8 cellular contexts compared by ENCODE assay signal in the genomic region with DNA sequence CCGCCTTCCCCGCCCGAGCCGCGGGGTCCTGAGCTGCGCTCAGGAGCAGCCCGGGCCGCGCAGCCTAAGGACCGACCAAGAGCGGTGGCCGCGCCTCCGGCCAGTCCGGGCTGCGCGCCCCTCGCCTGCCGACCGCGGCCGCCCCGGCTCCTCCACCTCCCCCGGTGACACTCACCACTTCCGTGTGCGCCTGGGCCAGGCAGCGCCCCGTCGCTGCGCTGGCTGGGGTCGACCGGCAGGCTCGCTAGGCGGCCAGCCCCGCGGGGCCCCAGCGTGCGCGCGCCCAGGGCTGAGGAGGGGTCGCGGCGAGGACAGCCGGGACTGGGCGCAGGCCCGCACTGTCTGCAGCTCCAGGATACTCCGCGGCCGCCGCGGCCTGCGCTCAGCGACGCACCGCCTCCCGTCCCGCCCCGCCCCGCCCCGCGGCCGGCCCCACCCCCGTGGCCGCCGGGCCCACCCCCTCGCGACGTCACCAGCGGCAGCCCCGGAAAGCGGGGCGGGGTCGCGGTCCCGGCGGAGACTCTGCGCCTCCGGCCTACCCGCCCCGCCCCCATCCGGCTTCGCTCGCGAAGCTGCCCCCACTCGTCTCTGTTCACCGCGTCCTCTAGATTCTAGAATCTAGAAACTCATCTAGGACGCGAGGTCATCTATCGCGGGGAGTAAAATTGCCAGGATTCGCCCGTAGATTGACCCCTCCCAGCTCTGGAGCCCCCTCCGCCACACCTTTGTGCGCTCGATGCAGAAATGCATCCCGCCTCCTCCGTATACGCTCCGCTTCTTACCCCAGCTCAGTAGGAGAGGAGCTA. TPM values are rescaled to one million over a fixed set of nuclear protein-coding genes. Genes with fewer than 3 reads are reported as not detected.
DNase-seq lines count a peak whose midpoint lies in the region; ATAC-seq, FAIRE-seq and TF ChIP-seq lines count a peak whose summit lies in the region.

A gene (minus strand): TSS at position 392 of the 806 bp plus-strand sequence. CDS start 80,285 bp downstream, outside the sequence.

- DNase-seq in D721Med (ENCODE audit: insufficient read length, low spot score): peak; percentile 74
- peak in 64 of 76 experiments; percentile 16 to 82 (median 62) for DNase-seq in HUDEP-2 (lab: John Stamatoyannopoulos, UW; ENCODE audit: unreplicated experiment in 76 of 76)
- DNase-seq in activated T-cell treated with anti-CD3 and anti-CD28 coated beads for 4 hours: peak; percentile 84
- DNase-seq in epithelial cell of proximal tubule (ENCODE audit: low read depth): no peak
- DNase-seq in stimulated activated CD8-positive, alpha-beta memory T cell treated with anti-CD3 and anti-CD28 coated beads, Interleukin-4, amount 100 ng/mL, for 4 hours (ENCODE audit: low read depth in 2 of 2, low spot score in 1 of 2): peak; percentile 78 to 81

- H3K9ac ChIP-seq in OCI-LY3 (ENCODE audit: low read length) (peak within 1 kb of the TSS; percentile 81), mucosa of rectum (ENCODE audit: low read depth in 1 of 2, low read length in 2 of 2) (peak within 1 kb of the TSS; percentile 91 to 97)

- H3K27ac ChIP-seq in OCI-LY3 (ENCODE audit: low read length) (peak within 1 kb of the TSS; percentile 99), mucosa of rectum (ENCODE audit: low read depth in 2 of 2, low read length in 2 of 2) (peak within 1 kb of the TSS; percentile 93 to 95)

- peak within 1 kb of the TSS; percentile 73 for H2AFZ ChIP-seq in OCI-LY3 (ENCODE audit: low read depth, low read length)

- peaks cover 49% of the 10 kb centered on the region for H3K79me2 ChIP-seq in OCI-LY3 (ENCODE audit: low read length)

- H3K27me3 ChIP-seq in OCI-LY3 (ENCODE audit: low read depth, low read length) (peaks cover 3% of the 10 kb centered on the region), mucosa of rectum (ENCODE audit: control insufficient read depth in 2 of 2, insufficient read depth in 2 of 2, low read length in 2 of 2) (no peaks in the 10 kb centered on the region)

- no peak for FAIRE-seq in D721Med (lab: Jason Lieb, UNC)

- TF ChIP-seq CTCF in D721Med (IDR thresholded peaks at IDR 0.05; ENCODE audit: insufficient read depth, missing control alignments): no peak
- no peak for TF ChIP-seq CTCF in OCI-LY3 (IDR thresholded peaks at IDR 0.05; ENCODE audit: low read depth, low read length)
- no peak for TF ChIP-seq CTCF in epithelial cell of proximal tubule (conservative IDR thresholded peaks at IDR 0.05; ENCODE audit: low read depth, low read length)

- peak within 1 kb of the TSS; percentile 87 for H3K4me3 ChIP-seq in OCI-LY3 (ENCODE audit: low read length)
- H3K4me3 ChIP-seq in epithelial cell of proximal tubule (ENCODE audit: low read depth, low read length): peak within 1 kb of the TSS; percentile 98
- H3K4me3 ChIP-seq in mucosa of rectum (ENCODE audit: low read length in 2 of 2): peak within 1 kb of the TSS; percentile 74 to 93

- H3K4me2 ChIP-seq in OCI-LY3 (ENCODE audit: low read length): peak within 1 kb of the TSS; percentile 90

- no peaks in the 10 kb centered on the region for H3K36me3 ChIP-seq in OCI-LY3 (replicated peaks; ENCODE audit: low read depth, low read length)
- no peaks in the 10 kb centered on the region for H3K36me3 ChIP-seq in mucosa of rectum (ENCODE audit: control insufficient read depth in 2 of 2, insufficient read depth in 2 of 2, low read length in 2 of 2)

- ATAC-seq in GM21390 (IDR thresholded peaks at IDR 0.05; ENCODE audit: unreplicated experiment): peak; percentile 74

- H3K4me1 ChIP-seq in OCI-LY3 (ENCODE audit: low read length): peaks cover 44% of the 10 kb centered on the region
- peaks cover 5 to 15% of the 10 kb centered on the region in 2 donors for H3K4me1 ChIP-seq in mucosa of rectum (ENCODE audit: control insufficient read depth in 2 of 2, insufficient read depth in 2 of 2, low read length in 2 of 2)

- H4K20me1 ChIP-seq in OCI-LY3 (ENCODE audit: insufficient read depth, low read length): peaks cover 28% of the 10 kb centered on the region

- H3K9me3 ChIP-seq in OCI-LY3 (ENCODE audit: insufficient read depth, low read length) (no peaks in the 10 kb centered on the region), mucosa of rectum (ENCODE audit: control insufficient read depth in 2 of 2, low read length in 2 of 2) (no peaks in the 10 kb centered on the region)

RNA-seq across cellular contexts. Expression of the gene that starts here (rescaled TPM):
- 77.5 and 110 TPM in 2 replicates for total RNA-seq in epithelial cell of proximal tubule
